10 cellular contexts compared by ENCODE assay signal in the genomic region with DNA sequence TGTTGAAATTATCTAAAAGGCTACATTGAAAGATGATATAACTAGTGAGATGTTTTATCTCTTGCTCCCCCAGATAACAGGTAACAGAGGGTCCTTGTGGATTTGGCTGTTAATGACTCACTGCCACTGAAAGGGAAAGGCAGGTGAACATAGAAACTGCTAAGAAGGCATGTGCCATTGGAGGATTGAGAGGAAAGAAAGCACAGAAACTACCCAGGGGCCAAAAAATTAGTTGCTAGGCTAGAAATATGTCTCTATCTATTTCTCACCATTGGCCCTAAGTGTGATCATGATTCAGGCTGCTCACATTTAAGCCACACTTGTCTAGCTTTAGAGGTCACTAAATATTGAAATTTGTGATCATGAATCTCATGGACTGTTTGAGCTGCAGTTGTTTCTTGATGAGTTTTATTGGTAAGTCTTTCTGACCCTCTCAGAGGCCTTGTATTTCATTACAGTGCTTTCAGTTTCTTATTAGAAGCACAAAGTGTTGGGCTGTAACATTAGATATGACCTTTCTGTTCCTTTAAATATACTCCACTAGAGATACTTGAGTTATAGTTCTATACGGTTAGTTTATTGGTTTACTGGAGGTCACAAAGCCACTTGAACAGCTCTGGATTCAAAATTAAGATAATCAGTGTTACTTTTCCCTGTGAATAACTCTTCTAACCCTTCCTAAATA. TPM values are rescaled to one million over a fixed set of nuclear protein-coding genes. Genes with fewer than 3 reads are reported as not detected.
DNase-seq lines count a peak whose midpoint lies in the region; ATAC-seq, FAIRE-seq and TF ChIP-seq lines count a peak whose summit lies in the region.
"Had no signal": no experiment of that assay in that cellular context is flagged by ENCODE, and none has a peak within 500 bp of the region (broad histone marks: within the 10 kb centered on the region; RNA-seq: fewer than 3 reads in every experiment).

No MANE protein-coding gene starts in this region.

- no peak for TF ChIP-seq POLR2A in tibial nerve (IDR thresholded peaks at IDR 0.05)

- POLR2A ChIA-PET in CD4-positive, alpha-beta T cell (lab: Charles Lee): no interaction called here
- POLR2A ChIA-PET in HEK293T (lab: Yijun Ruan, JAX): no interaction called here

- TF ChIP-seq CTCF in CD4-positive, alpha-beta T cell (IDR thresholded peaks at IDR 0.05): no peak
- TF ChIP-seq CTCF in MM.1S (IDR thresholded peaks at IDR 0.05; ENCODE audit: low read length) (no peak), tibial nerve (IDR thresholded peaks at IDR 0.05) (no peak)

- H4K20me1 ChIP-seq in MM.1S (ENCODE audit: insufficient read depth, low read length): no peaks in the 10 kb centered on the region

- intact Hi-C loops in CD4-positive, alpha-beta T cell (cut with DNase I, micrococcal nuclease): no loop called here

- H3F3A ChIP-seq in MM.1S (ENCODE audit: insufficient read depth, low read length): peaks cover 7% of the 10 kb centered on the region; the same call in 1 of the 2 replicates

- DNase-seq in CD4-positive, alpha-beta T cell: no peak
- peak; percentile 64 for DNase-seq in MM.1S
- DNase-seq in HEK293T (ENCODE audit: extremely low spot score): no peak
- DNase-seq in frontal cortex (ENCODE audit: low spot score in 2 of 2): no peak
- no peak for DNase-seq in stimulated activated naive CD4-positive, alpha-beta T cell (lab: John Stamatoyannopoulos, UW)
- no peak for DNase-seq in tibial nerve (ENCODE audit: low spot score in 2 of 2)
- DNase-seq: heart right ventricle, NCI-H2171 treated with DMSO at 0.1 percent for 48 hours had no signal

- H3K36me3 ChIP-seq in MM.1S (replicated peaks; ENCODE audit: insufficient read depth, low read length) (no peaks in the 10 kb centered on the region), tibial nerve (peaks cover 0 to 60% (median 0%) of the 10 kb centered on the region in 3 donors)

- no peaks in the 10 kb centered on the region for H3K9me3 Mint-ChIP-seq in CD4-positive, alpha-beta T cell

- peaks cover 73% of the 10 kb centered on the region for H3K4me1 Mint-ChIP-seq in CD4-positive, alpha-beta T cell (ENCODE audit: low read depth)

- peaks cover 18% of the 10 kb centered on the region for H3K4me1 ChIP-seq in MM.1S (ENCODE audit: low read length)
- peaks cover 0 to 32% (median 5%) of the 10 kb centered on the region in 4 donors for H3K4me1 ChIP-seq in tibial nerve

- no peak for FAIRE-seq in frontal cortex (lab: Jason Lieb, UNC)

- H3K4me2 ChIP-seq in MM.1S (ENCODE audit: low read depth, low read length): peak overlapping the region; percentile 37; the same call in 1 of the 2 replicates

- H3K27me3 ChIP-seq in CD4-positive, alpha-beta T cell (ENCODE audit: control insufficient read depth, insufficient read depth, low read length): no peaks in the 10 kb centered on the region
- H3K27me3 ChIP-seq in MM.1S (replicated peaks; ENCODE audit: insufficient read depth, low read length) (no peaks in the 10 kb centered on the region), tibial nerve (no peaks in the 10 kb centered on the region)
- H3K27me3 ChIP-seq: heart right ventricle had no signal

- ATAC-seq in CD4-positive, alpha-beta T cell (ENCODE audit: poor library complexity): no peak
- ATAC-seq in GM19025 (IDR thresholded peaks at IDR 0.05; ENCODE audit: low read depth, unreplicated experiment) (peak; percentile 38), HG02763 (IDR thresholded peaks at IDR 0.05; ENCODE audit: unreplicated experiment) (peak; percentile 46)
- ATAC-seq: heart right ventricle had no signal

- no peaks in the 10 kb centered on the region for H3K9me3 ChIP-seq in CD4-positive, alpha-beta T cell (ENCODE audit: control insufficient read depth, low read length)
- H3K9me3 ChIP-seq in MM.1S (replicated peaks; ENCODE audit: insufficient read depth, low read length) (no peaks in the 10 kb centered on the region), tibial nerve (no peaks in the 10 kb centered on the region)
- H3K9me3 ChIP-seq: heart right ventricle had no signal

- H3K27ac ChIP-seq in CD4-positive, alpha-beta T cell (ENCODE audit: low read depth, low read length): no peak overlapping the region
- H3K27ac ChIP-seq in MM.1S (ENCODE audit: low read length) (peak overlapping the region; percentile 22; the same call in 1 of the 2 replicates), tibial nerve (no peak overlapping the region)

- no peaks in the 10 kb centered on the region for H3K27me3 Mint-ChIP-seq in CD4-positive, alpha-beta T cell

- H3K9ac ChIP-seq in MM.1S (ENCODE audit: low read length): no peak overlapping the region

- no peaks in the 10 kb centered on the region for H3K9me2 ChIP-seq in MM.1S (replicated peaks; ENCODE audit: insufficient read depth, low read length)

- no peaks in the 10 kb centered on the region for H3K79me2 ChIP-seq in MM.1S (ENCODE audit: low read length)

- 31 to 47% methylated on average over 1 of the region's 1 CpG for WGBS in tibial nerve, 2 donors

- H3K27ac Mint-ChIP-seq in CD4-positive, alpha-beta T cell: peak overlapping the region; percentile 70

- peaks cover 53% of the 10 kb centered on the region for H3K36me3 Mint-ChIP-seq in CD4-positive, alpha-beta T cell (ENCODE audit: low read depth)

- H3K4me3 ChIP-seq in MM.1S (ENCODE audit: low read length): no peak overlapping the region
- no peak overlapping the region for H3K4me3 ChIP-seq in tibial nerve
- H3K4me3 ChIP-seq: heart right ventricle had no signal

- no peak overlapping the region for H2AFZ ChIP-seq in MM.1S (ENCODE audit: low read length)

- TF ChIP-seq EP300 in tibial nerve (IDR thresholded peaks at IDR 0.05): no peak

- no peak overlapping the region for H3K4me3 Mint-ChIP-seq in CD4-positive, alpha-beta T cell

- CTCF ChIA-PET in CD4-positive, alpha-beta T cell (lab: Charles Lee): interaction anchor here (1.7 kb wide), 1 partner anchor 20 kb away, joined by 3 read pairs; no protein-coding TSS in a partner anchor
- CTCF ChIA-PET in HEK293T (lab: Yijun Ruan, JAX): no interaction called here

TF ChIP-seq in HEK293T, 16 proteins besides CTCF, POLR2A, EP300 and RAD21:
- TF ChIP-seq TARDBP (IDR thresholded peaks at IDR 0.05) (no peak), SUZ12 (IDR thresholded peaks at IDR 0.05) (no peak), BHLHE40 (IDR thresholded peaks at IDR 0.05; ENCODE audit: borderline replicate concordance) (no peak), SP1 (IDR thresholded peaks at IDR 0.05) (no peak), ARNT (IDR thresholded peaks at IDR 0.05) (no peak), ZNF384 (IDR thresholded peaks at IDR 0.05) (no peak), ELF4 (IDR thresholded peaks at IDR 0.05) (no peak)
- TF ChIP-seq, protein P1, sequence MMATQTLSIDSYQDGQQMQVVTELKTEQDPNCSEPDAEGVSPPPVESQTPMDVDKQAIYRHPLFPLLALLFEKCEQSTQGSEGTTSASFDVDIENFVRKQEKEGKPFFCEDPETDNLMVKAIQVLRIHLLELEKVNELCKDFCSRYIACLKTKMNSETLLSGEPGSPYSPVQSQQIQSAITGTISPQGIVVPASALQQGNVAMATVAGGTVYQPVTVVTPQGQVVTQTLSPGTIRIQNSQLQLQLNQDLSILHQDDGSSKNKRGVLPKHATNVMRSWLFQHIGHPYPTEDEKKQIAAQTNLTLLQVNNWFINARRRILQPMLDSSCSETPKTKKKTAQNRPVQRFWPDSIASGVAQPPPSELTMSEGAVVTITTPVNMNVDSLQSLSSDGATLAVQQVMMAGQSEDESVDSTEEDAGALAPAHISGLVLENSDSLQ (IDR thresholded peaks at IDR 0.05): no peak
TF ChIP-seq in HEK293T: peak in this region for 0.

RNA-seq across cellular contexts. Expression of a gene that starts 26.2 kb away (rescaled TPM):
- 10 to 100 TPM; 20.0 to 21.1 TPM for total RNA-seq in CD4-positive, alpha-beta T cell
- total RNA-seq in frontal cortex: 57.5 TPM
- total RNA-seq in tibial nerve: 10 to 100 TPM; 63.3 to 84.3 (median 70.6) TPM
